In genomic region chr2:227671170-227671887, GRCh38 we compare ENCODE assay signal across 21 cellular contexts. TPM values are rescaled to one million over a fixed set of nuclear protein-coding genes. Genes with fewer than 3 reads are reported as not detected.
DNase-seq lines count a peak whose midpoint lies in the region; ATAC-seq and TF ChIP-seq lines count a peak whose summit lies in the region.
"Had no signal": no experiment of that assay in that cellular context is flagged by ENCODE, and none has a peak within 500 bp of the region (broad histone marks: within the 10 kb centered on the region; RNA-seq: fewer than 3 reads in every experiment).

No MANE protein-coding gene starts in this region.

- no peak for TF ChIP-seq POLR2A in testis (IDR thresholded peaks at IDR 0.05)

- no peak overlapping the region; the same call in none of the 2 replicates for H3K27ac Mint-ChIP-seq in GM23338
- H3K27ac Mint-ChIP-seq: CD8-positive, alpha-beta T cell had no signal

- H3K36me3 Mint-ChIP-seq in GM23338 (ENCODE audit: low read depth) = no peaks in the 10 kb centered on the region; the same call in 2 of the 3 replicates
- H3K36me3 Mint-ChIP-seq: CD8-positive, alpha-beta T cell had no signal

- H3K9me3 Mint-ChIP-seq in GM23338 = no peaks in the 10 kb centered on the region
- H3K9me3 Mint-ChIP-seq: CD8-positive, alpha-beta T cell had no signal

- H3K27ac ChIP-seq in GM23338 (ENCODE audit: low read depth) (no peak overlapping the region), lung (ENCODE audit: low read depth in 1 of 2, low read length in 1 of 2) (no peak overlapping the region), testis (no peak overlapping the region)
- H3K27ac ChIP-seq: BLaER1 treated with 17β-estradiol and CSF1 and Interleukin-3, amounts not matched to agents 10 nM and 100 nM had no signal

- H4K20me1 ChIP-seq in GM23338 (replicated peaks; ENCODE audit: insufficient read depth) = no peaks in the 10 kb centered on the region
- H4K20me1 ChIP-seq: BLaER1 treated with 17β-estradiol and CSF1 and Interleukin-3, amounts not matched to agents 10 nM and 100 nM had no signal

- 40 to 59% methylated on average over 2 of the region's 2 CpGs for WGBS in lung, 2 donors
- 55 to 66% methylated on average over 2 of the region's 2 CpGs for WGBS in testis, 2 donors

- no peak overlapping the region for H3K4me3 ChIP-seq in GM23338
- H3K4me3 ChIP-seq in lung = no peak overlapping the region
- H3K4me3 ChIP-seq in testis = no peak overlapping the region
- H3K4me3 ChIP-seq: BLaER1 treated with 17β-estradiol and CSF1 and Interleukin-3, amounts not matched to agents 10 nM and 100 nM; GM12878 had no signal

- H3K36me3 ChIP-seq in GM23338 (ENCODE audit: insufficient read depth) = no peaks in the 10 kb centered on the region
- H3K36me3 ChIP-seq in lung (ENCODE audit: control insufficient read depth in 2 of 2, insufficient read depth in 2 of 2, low read length in 2 of 2) = no peaks in the 10 kb centered on the region
- H3K36me3 ChIP-seq in testis (ENCODE audit: low read depth, missing control alignments) = no peaks in the 10 kb centered on the region
- H3K36me3 ChIP-seq: BLaER1 treated with 17β-estradiol and CSF1 and Interleukin-3, amounts not matched to agents 10 nM and 100 nM had no signal

- H3K9me3 ChIP-seq in lung (ENCODE audit: control insufficient read depth in 2 of 2, insufficient read depth in 1 of 2, low read length in 1 of 2) (peaks cover 0 to 2% of the 10 kb centered on the region in 2 donors), testis (no peaks in the 10 kb centered on the region)
- H3K9me3 ChIP-seq: SK-N-SH had no signal

- H3K79me2 ChIP-seq in GM23338 (replicated peaks; ENCODE audit: insufficient read depth) = no peaks in the 10 kb centered on the region

- H3K27me3 ChIP-seq in GM23338 (ENCODE audit: insufficient read depth) (no peaks in the 10 kb centered on the region), lung (ENCODE audit: control insufficient read depth, insufficient read depth) (no peaks in the 10 kb centered on the region), testis (no peaks in the 10 kb centered on the region)
- H3K27me3 ChIP-seq: BLaER1 treated with 17β-estradiol and CSF1 and Interleukin-3, amounts not matched to agents 10 nM and 100 nM had no signal

- no peak overlapping the region for H2AFZ ChIP-seq in GM23338

- no peaks in the 10 kb centered on the region for H3F3A ChIP-seq in GM23338 (replicated peaks; ENCODE audit: low read depth)

- DNase-seq in GM23338 (ENCODE audit: low spot score) = no peak
- DNase-seq in amniotic epithelial cell (ENCODE audit: low read depth) = peak; percentile 73
- DNase-seq in lung (ENCODE audit: low spot score) = no peak
- no peak for DNase-seq in omental fat pad (ENCODE audit: low spot score)
- no peak for DNase-seq in testis
- DNase-seq: Calu3; CD8-positive, alpha-beta T cell; DMS53; EL; KBM-7; NCI-H1105 treated with DMSO at 0.1 percent for 48 hours; NCI-H1694; NCI-H2081 treated with DMSO at 0.1 percent for 48 hours; NCI-H524; NCI-H82; OCI-M1; Right ventricle myocardium superior; SK-N-SH had no signal

- peaks cover 27% of the 10 kb centered on the region for H3K4me1 ChIP-seq in GM23338 (ENCODE audit: insufficient read depth)
- peaks cover 0 to 4% of the 10 kb centered on the region in 2 donors for H3K4me1 ChIP-seq in lung (ENCODE audit: control insufficient read depth in 2 of 2, insufficient read depth in 2 of 2, low read length in 2 of 2)
- no peaks in the 10 kb centered on the region for H3K4me1 ChIP-seq in testis

- no peak overlapping the region for H3K4me3 Mint-ChIP-seq in GM23338
- H3K4me3 Mint-ChIP-seq: CD8-positive, alpha-beta T cell had no signal

- H3K9me2 ChIP-seq in GM23338 (ENCODE audit: insufficient read depth) = no peaks in the 10 kb centered on the region
- H3K9me2 ChIP-seq: SK-N-SH had no signal

- no peak for TF ChIP-seq CTCF in GM23338 (conservative IDR thresholded peaks at IDR 0.05; ENCODE audit: low read depth in 2 of 2)
- no peak for TF ChIP-seq CTCF in lung (IDR thresholded peaks at IDR 0.05; ENCODE audit: control extremely low read depth, extremely low read depth)
- TF ChIP-seq CTCF in omental fat pad (IDR thresholded peaks at IDR 0.05) = no peak
- TF ChIP-seq CTCF in testis (IDR thresholded peaks at IDR 0.05) = no peak

- H3K27me3 Mint-ChIP-seq in GM23338 (ENCODE audit: insufficient read depth, low read depth, poor library complexity) = no peaks in the 10 kb centered on the region

- intact Hi-C loops in testis (cut with DNase I; ENCODE audit: low total_unique reads) = no loop called here

- peak overlapping the region; percentile 33 for H3K4me2 ChIP-seq in GM23338
- H3K4me2 ChIP-seq: BLaER1 treated with 17β-estradiol and CSF1 and Interleukin-3, amounts not matched to agents 10 nM and 100 nM; SK-N-SH had no signal

- H3K4me1 Mint-ChIP-seq in GM23338 = peaks cover 16% of the 10 kb centered on the region

- ATAC-seq in GM23338 = no peak
- peak; percentile 17 for ATAC-seq in lung (ENCODE audit: insufficient read depth, low FRiP score)
- no peak for ATAC-seq in omental fat pad (ENCODE audit: low FRiP score)
- ATAC-seq: CD8-positive, alpha-beta T cell; GM12878 had no signal

TF ChIP-seq in GM23338, 12 proteins besides CTCF, POLR2A, EP300 and RAD21:
- TF ChIP-seq JUNB (IDR thresholded peaks at IDR 0.05; ENCODE audit: unreplicated experiment) (no peak), ZNF331 (CRISPR knock-in tag; IDR thresholded peaks at IDR 0.05; ENCODE audit: low read depth) (no peak), NANOG (IDR thresholded peaks at IDR 0.05; ENCODE audit: borderline replicate concordance) (no peak)

RNA-seq across cellular contexts. Expression of gene SCYGR5, which starts 4.7 kb away (rescaled TPM):
- not detected in 2 replicates for total RNA-seq in GM23338 (2014; rRNA removed; shearing (Covaris generic))
- polyA plus RNA-seq in GM23338 (2016; fragmentation: Nextera tagmentation; extraction: Ambion mirVana) (not detected in 2 replicates), lung (not detected), testis (ENCODE audit: insufficient read depth, low read depth, low replicate concordance) (not detected)
- total RNA-seq in lung (not detected), omental fat pad (not detected), testis (not detected)
- total RNA-seq: Calu3; CD8-positive, alpha-beta T cell; GM12878; H1; Right ventricle myocardium superior had no signal
- polyA plus RNA-seq: GM12878, H1, SK-N-SH had no signal

RNA-seq across cellular contexts. Expression of gene SLC19A3, which starts 46.5 kb away (rescaled TPM):
- 9.1 and 12.0 TPM in 2 replicates for total RNA-seq in GM23338 (2014; rRNA removed; shearing (Covaris generic))
- polyA plus RNA-seq in GM23338 (2016; fragmentation: Nextera tagmentation; extraction: Ambion mirVana) (3.5 and 4.2 TPM in 2 replicates), lung (10 to 100 TPM in 1 of 2 donors, 1 to 10 TPM in 1; 4.6 to 11.0 TPM), testis (ENCODE audit: insufficient read depth, low read depth, low replicate concordance) (0.79 TPM)
- total RNA-seq in lung (10 to 100 TPM; 28.1 to 56.5 TPM), omental fat pad (100 to 1,000 TPM in 3 of 4 donors, 10 to 100 TPM in 1; 44.1 to 537 (median 169) TPM), testis (under 1 TPM; 0.50 to 0.71 TPM)
- total RNA-seq: CD8-positive, alpha-beta T cell; GM12878 had no signal
- polyA plus RNA-seq: GM12878 had no signal

RNA-seq across cellular contexts. Expression of gene SCYGR6, which starts 53.2 kb away (rescaled TPM):
- not detected in 2 replicates for total RNA-seq in GM23338 (2014; rRNA removed; shearing (Covaris generic))
- polyA plus RNA-seq in GM23338 (2016; fragmentation: Nextera tagmentation; extraction: Ambion mirVana) = not detected in 2 replicates
- total RNA-seq in lung = not detected
- polyA plus RNA-seq in lung = not detected
- not detected for total RNA-seq in omental fat pad
- total RNA-seq in testis = not detected
- polyA plus RNA-seq in testis (ENCODE audit: insufficient read depth, low read depth, low replicate concordance) = not detected
- total RNA-seq: Calu3; CD8-positive, alpha-beta T cell; GM12878; H1; Right ventricle myocardium superior had no signal
- polyA plus RNA-seq: GM12878, H1, SK-N-SH had no signal

RNA-seq across cellular contexts. Expression of gene SCYGR4, which starts 54.0 kb away (rescaled TPM):
- not detected in 2 replicates for total RNA-seq in GM23338 (2014; rRNA removed; shearing (Covaris generic))
- polyA plus RNA-seq in GM23338 (2016; fragmentation: Nextera tagmentation; extraction: Ambion mirVana) = not detected in 2 replicates
- not detected for total RNA-seq in lung
- polyA plus RNA-seq in lung = not detected
- total RNA-seq in omental fat pad = under 1 TPM in 1 of 4 donors, not detected in 3; 0.84 TPM
- total RNA-seq in testis = not detected
- not detected for polyA plus RNA-seq in testis (ENCODE audit: insufficient read depth, low read depth, low replicate concordance)
- total RNA-seq: Calu3; CD8-positive, alpha-beta T cell; H1; Right ventricle myocardium superior had no signal
- polyA plus RNA-seq: GM12878, H1, SK-N-SH had no signal

RNA-seq across cellular contexts. Expression of gene SCYGR3, which starts 56.7 kb away (rescaled TPM):
- not detected in 2 replicates for total RNA-seq in GM23338 (2014; rRNA removed; shearing (Covaris generic))
- not detected in 2 replicates for polyA plus RNA-seq in GM23338 (2016; fragmentation: Nextera tagmentation; extraction: Ambion mirVana)
- not detected for total RNA-seq in lung
- not detected for polyA plus RNA-seq in lung
- not detected for total RNA-seq in omental fat pad
- total RNA-seq in testis = not detected
- polyA plus RNA-seq in testis (ENCODE audit: insufficient read depth, low read depth, low replicate concordance) = not detected
- total RNA-seq: Calu3; CD8-positive, alpha-beta T cell; GM12878; H1; Right ventricle myocardium superior had no signal
- polyA plus RNA-seq: GM12878, H1, SK-N-SH had no signal
